1 cellular context compared by ENCODE assay signal in the genomic region with DNA sequence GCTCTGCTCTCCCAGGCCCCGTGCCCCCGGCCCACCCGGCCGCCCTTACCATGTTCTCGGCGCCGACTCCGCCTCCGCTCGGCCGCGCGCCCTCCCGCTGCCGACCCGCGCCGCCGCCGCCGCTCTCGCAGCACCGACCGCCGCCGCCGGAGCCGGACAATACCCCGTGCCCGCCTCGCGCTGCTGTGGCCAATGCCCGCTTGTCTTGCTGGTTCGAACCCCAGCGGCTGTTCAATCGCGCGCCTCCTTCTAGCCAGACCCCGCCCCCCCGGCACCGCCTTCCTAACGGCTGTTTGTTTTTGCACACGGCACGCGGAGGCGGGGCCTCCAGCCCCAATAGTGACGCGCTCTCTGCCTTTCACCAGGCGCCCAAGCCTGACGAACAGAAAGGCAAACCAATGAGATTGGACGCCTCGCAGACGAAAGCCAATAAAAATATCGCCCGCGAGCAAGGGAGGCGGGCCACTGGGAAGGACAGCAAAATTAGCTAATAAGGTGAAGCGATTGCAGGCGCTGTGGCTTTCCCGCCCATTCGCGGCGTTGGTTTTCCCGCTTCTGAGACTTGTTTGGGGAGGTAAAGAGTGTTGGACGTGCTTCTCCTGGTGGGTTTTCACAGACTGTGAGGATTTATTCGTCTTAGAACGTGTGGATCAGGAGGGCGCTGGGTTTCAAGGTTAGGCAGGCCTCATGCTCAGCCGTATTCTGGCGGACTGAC.
TF ChIP-seq lines count a peak whose summit lies in the region.

A gene (minus strand): TSS at position 168 of the 715 bp plus-strand sequence. CDS start 116 bp downstream, at position 52.

TF ChIP-seq in WTC11, 78 proteins besides CTCF, POLR2A, EP300 and RAD21 (continued from another document and continues in another):
- TF ChIP-seq, protein P1, sequence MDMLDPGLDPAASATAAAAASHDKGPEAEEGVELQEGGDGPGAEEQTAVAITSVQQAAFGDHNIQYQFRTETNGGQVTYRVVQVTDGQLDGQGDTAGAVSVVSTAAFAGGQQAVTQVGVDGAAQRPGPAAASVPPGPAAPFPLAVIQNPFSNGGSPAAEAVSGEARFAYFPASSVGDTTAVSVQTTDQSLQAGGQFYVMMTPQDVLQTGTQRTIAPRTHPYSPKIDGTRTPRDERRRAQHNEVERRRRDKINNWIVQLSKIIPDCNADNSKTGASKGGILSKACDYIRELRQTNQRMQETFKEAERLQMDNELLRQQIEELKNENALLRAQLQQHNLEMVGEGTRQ (CRISPR knock-in tag; IDR thresholded peaks at IDR 0.05), result peak; percentile 76
- TF ChIP-seq ATF1 (CRISPR knock-in tag; IDR thresholded peaks at IDR 0.05) (no peak), NFE2L1 (CRISPR knock-in tag; IDR thresholded peaks at IDR 0.05) (no peak; the same call in 1 of the 2 replicates), NFYB (CRISPR knock-in tag; conservative IDR thresholded peaks at IDR 0.05; ENCODE audit: low read depth) (peak; percentile 99), PRRX2 (CRISPR knock-in tag; IDR thresholded peaks at IDR 0.05) (no peak), GABPB1 (CRISPR knock-in tag; IDR thresholded peaks at IDR 0.05) (peak; percentile 94), TEAD1 (CRISPR knock-in tag; IDR thresholded peaks at IDR 0.05) (peak; percentile 51; the same call in 1 of the 2 replicates), ESRRA (CRISPR knock-in tag; IDR thresholded peaks at IDR 0.05; ENCODE audit: borderline replicate concordance) (no peak), CBFB (CRISPR knock-in tag; IDR thresholded peaks at IDR 0.05; ENCODE audit: low read depth) (no peak), MYBL2 (CRISPR knock-in tag; IDR thresholded peaks at IDR 0.05) (peak; percentile 99), OVOL2 (CRISPR knock-in tag; IDR thresholded peaks at IDR 0.05; ENCODE audit: borderline replicate concordance) (no peak), SOX15 (CRISPR knock-in tag; IDR thresholded peaks at IDR 0.05) (no peak), ZNF121 (CRISPR knock-in tag; IDR thresholded peaks at IDR 0.05) (no peak), IRF2 (CRISPR knock-in tag; IDR thresholded peaks at IDR 0.05; ENCODE audit: borderline replicate concordance, low read depth) (no peak), TCF7 (CRISPR knock-in tag; IDR thresholded peaks at IDR 0.05; ENCODE audit: low read depth) (no peak), SP1 (CRISPR knock-in tag; conservative IDR thresholded peaks at IDR 0.05) (peak; percentile 99), NR1H2 (CRISPR knock-in tag; IDR thresholded peaks at IDR 0.05) (no peak), TP53 (CRISPR knock-in tag; IDR thresholded peaks at IDR 0.05) (0 out of 2 replicates have a peak, but pooled peaks have one; percentile 67), SMAD4 (CRISPR knock-in tag; IDR thresholded peaks at IDR 0.05) (no peak), ZNF232 (CRISPR knock-in tag; IDR thresholded peaks at IDR 0.05) (no peak), GRHL2 (CRISPR knock-in tag; IDR thresholded peaks at IDR 0.05; ENCODE audit: insufficient replicate concordance, severe bottlenecking) (no peak), FOXP1 (CRISPR knock-in tag; IDR thresholded peaks at IDR 0.05; ENCODE audit: borderline replicate concordance) (peak; percentile 28; the same call in 1 of the 2 replicates), ETV6 (CRISPR knock-in tag; IDR thresholded peaks at IDR 0.05) (no peak), CREB1 (CRISPR knock-in tag; IDR thresholded peaks at IDR 0.05) (no peak), ZNF263 (CRISPR knock-in tag; IDR thresholded peaks at IDR 0.05; ENCODE audit: low read depth) (no peak), ZNF396 (CRISPR knock-in tag; IDR thresholded peaks at IDR 0.05; ENCODE audit: borderline replicate concordance) (no peak)
- TF ChIP-seq, protein P2, sequence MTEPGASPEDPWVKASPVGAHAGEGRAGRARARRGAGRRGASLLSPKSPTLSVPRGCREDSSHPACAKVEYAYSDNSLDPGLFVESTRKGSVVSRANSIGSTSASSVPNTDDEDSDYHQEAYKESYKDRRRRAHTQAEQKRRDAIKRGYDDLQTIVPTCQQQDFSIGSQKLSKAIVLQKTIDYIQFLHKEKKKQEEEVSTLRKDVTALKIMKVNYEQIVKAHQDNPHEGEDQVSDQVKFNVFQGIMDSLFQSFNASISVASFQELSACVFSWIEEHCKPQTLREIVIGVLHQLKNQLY (CRISPR knock-in tag; IDR thresholded peaks at IDR 0.05), result no peak
- TF ChIP-seq, protein P3, sequence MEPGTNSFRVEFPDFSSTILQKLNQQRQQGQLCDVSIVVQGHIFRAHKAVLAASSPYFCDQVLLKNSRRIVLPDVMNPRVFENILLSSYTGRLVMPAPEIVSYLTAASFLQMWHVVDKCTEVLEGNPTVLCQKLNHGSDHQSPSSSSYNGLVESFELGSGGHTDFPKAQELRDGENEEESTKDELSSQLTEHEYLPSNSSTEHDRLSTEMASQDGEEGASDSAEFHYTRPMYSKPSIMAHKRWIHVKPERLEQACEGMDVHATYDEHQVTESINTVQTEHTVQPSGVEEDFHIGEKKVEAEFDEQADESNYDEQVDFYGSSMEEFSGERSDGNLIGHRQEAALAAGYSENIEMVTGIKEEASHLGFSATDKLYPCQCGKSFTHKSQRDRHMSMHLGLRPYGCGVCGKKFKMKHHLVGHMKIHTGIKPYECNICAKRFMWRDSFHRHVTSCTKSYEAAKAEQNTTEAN (CRISPR knock-in tag; IDR thresholded peaks at IDR 0.05), result 0 out of 2 replicates have a peak, but pooled peaks have one; percentile 25
- TF ChIP-seq, protein P4, sequence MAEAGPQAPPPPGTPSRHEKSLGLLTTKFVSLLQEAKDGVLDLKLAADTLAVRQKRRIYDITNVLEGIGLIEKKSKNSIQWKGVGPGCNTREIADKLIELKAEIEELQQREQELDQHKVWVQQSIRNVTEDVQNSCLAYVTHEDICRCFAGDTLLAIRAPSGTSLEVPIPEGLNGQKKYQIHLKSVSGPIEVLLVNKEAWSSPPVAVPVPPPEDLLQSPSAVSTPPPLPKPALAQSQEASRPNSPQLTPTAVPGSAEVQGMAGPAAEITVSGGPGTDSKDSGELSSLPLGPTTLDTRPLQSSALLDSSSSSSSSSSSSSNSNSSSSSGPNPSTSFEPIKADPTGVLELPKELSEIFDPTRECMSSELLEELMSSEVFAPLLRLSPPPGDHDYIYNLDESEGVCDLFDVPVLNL (CRISPR knock-in tag; IDR thresholded peaks at IDR 0.05; ENCODE audit: borderline replicate concordance, low read depth), result peak; percentile 56; the same call in 1 of the 2 replicates
- TF ChIP-seq, protein P5, sequence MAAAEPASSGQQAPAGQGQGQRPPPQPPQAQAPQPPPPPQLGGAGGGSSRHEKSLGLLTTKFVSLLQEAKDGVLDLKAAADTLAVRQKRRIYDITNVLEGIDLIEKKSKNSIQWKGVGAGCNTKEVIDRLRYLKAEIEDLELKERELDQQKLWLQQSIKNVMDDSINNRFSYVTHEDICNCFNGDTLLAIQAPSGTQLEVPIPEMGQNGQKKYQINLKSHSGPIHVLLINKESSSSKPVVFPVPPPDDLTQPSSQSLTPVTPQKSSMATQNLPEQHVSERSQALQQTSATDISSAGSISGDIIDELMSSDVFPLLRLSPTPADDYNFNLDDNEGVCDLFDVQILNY (CRISPR knock-in tag; IDR thresholded peaks at IDR 0.05), result peak; percentile 96
- TF ChIP-seq, protein P6, sequence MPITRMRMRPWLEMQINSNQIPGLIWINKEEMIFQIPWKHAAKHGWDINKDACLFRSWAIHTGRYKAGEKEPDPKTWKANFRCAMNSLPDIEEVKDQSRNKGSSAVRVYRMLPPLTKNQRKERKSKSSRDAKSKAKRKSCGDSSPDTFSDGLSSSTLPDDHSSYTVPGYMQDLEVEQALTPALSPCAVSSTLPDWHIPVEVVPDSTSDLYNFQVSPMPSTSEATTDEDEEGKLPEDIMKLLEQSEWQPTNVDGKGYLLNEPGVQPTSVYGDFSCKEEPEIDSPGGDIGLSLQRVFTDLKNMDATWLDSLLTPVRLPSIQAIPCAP (CRISPR knock-in tag; IDR thresholded peaks at IDR 0.05), result no peak
- TF ChIP-seq, protein P7, sequence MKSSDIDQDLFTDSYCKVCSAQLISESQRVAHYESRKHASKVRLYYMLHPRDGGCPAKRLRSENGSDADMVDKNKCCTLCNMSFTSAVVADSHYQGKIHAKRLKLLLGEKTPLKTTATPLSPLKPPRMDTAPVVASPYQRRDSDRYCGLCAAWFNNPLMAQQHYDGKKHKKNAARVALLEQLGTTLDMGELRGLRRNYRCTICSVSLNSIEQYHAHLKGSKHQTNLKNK (CRISPR knock-in tag; IDR thresholded peaks at IDR 0.05), result no peak
- TF ChIP-seq, protein P8, sequence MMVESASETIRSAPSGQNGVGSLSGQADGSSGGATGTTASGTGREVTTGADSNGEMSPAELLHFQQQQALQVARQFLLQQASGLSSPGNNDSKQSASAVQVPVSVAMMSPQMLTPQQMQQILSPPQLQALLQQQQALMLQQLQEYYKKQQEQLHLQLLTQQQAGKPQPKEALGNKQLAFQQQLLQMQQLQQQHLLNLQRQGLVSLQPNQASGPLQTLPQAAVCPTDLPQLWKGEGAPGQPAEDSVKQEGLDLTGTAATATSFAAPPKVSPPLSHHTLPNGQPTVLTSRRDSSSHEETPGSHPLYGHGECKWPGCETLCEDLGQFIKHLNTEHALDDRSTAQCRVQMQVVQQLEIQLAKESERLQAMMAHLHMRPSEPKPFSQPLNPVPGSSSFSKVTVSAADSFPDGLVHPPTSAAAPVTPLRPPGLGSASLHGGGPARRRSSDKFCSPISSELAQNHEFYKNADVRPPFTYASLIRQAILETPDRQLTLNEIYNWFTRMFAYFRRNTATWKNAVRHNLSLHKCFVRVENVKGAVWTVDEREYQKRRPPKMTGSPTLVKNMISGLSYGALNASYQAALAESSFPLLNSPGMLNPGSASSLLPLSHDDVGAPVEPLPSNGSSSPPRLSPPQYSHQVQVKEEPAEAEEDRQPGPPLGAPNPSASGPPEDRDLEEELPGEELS (CRISPR knock-in tag; IDR thresholded peaks at IDR 0.05), result peak; percentile 73; the same call in 1 of the 2 replicates
- TF ChIP-seq, protein P9, sequence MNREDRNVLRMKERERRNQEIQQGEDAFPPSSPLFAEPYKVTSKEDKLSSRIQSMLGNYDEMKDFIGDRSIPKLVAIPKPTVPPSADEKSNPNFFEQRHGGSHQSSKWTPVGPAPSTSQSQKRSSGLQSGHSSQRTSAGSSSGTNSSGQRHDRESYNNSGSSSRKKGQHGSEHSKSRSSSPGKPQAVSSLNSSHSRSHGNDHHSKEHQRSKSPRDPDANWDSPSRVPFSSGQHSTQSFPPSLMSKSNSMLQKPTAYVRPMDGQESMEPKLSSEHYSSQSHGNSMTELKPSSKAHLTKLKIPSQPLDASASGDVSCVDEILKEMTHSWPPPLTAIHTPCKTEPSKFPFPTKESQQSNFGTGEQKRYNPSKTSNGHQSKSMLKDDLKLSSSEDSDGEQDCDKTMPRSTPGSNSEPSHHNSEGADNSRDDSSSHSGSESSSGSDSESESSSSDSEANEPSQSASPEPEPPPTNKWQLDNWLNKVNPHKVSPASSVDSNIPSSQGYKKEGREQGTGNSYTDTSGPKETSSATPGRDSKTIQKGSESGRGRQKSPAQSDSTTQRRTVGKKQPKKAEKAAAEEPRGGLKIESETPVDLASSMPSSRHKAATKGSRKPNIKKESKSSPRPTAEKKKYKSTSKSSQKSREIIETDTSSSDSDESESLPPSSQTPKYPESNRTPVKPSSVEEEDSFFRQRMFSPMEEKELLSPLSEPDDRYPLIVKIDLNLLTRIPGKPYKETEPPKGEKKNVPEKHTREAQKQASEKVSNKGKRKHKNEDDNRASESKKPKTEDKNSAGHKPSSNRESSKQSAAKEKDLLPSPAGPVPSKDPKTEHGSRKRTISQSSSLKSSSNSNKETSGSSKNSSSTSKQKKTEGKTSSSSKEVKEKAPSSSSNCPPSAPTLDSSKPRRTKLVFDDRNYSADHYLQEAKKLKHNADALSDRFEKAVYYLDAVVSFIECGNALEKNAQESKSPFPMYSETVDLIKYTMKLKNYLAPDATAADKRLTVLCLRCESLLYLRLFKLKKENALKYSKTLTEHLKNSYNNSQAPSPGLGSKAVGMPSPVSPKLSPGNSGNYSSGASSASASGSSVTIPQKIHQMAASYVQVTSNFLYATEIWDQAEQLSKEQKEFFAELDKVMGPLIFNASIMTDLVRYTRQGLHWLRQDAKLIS (CRISPR knock-in tag; IDR thresholded peaks at IDR 0.05; ENCODE audit: borderline replicate concordance), result no peak
- TF ChIP-seq, protein P10, sequence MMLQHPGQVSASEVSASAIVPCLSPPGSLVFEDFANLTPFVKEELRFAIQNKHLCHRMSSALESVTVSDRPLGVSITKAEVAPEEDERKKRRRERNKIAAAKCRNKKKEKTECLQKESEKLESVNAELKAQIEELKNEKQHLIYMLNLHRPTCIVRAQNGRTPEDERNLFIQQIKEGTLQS (CRISPR knock-in tag; conservative IDR thresholded peaks at IDR 0.05), result no peak
- TF ChIP-seq, protein P11, sequence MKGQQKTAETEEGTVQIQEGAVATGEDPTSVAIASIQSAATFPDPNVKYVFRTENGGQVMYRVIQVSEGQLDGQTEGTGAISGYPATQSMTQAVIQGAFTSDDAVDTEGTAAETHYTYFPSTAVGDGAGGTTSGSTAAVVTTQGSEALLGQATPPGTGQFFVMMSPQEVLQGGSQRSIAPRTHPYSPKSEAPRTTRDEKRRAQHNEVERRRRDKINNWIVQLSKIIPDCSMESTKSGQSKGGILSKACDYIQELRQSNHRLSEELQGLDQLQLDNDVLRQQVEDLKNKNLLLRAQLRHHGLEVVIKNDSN (CRISPR knock-in tag; IDR thresholded peaks at IDR 0.05), result peak; percentile 43; the same call in 1 of the 2 replicates
- TF ChIP-seq, protein P12, sequence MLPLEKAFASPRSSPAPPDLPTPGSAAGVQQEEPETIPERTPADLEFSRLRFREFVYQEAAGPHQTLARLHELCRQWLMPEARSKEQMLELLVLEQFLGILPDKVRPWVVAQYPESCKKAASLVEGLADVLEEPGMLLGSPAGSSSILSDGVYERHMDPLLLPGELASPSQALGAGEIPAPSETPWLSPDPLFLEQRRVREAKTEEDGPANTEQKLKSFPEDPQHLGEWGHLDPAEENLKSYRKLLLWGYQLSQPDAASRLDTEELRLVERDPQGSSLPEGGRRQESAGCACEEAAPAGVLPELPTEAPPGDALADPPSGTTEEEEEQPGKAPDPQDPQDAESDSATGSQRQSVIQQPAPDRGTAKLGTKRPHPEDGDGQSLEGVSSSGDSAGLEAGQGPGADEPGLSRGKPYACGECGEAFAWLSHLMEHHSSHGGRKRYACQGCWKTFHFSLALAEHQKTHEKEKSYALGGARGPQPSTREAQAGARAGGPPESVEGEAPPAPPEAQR (CRISPR knock-in tag; IDR thresholded peaks at IDR 0.05), result no peak
